Comparison of ENCODE assay signal across 7 cellular contexts in genomic region chr5:99116526-99116925, GRCh38.
"Had no signal": no experiment of that assay in that cellular context is flagged by ENCODE, and none has a peak within 500 bp of the region (broad histone marks: within the 10 kb centered on the region; RNA-seq: fewer than 3 reads in every experiment).

No MANE protein-coding gene starts in this region.

- H3K27ac ChIP-seq: HL-60, KMS-11 had no signal

- H3K4me2 ChIP-seq: KMS-11 had no signal

- DNase-seq: IMR-90, Karpas-422, KBM-7, KG1 had no signal

- FAIRE-seq: HTR-8/SVneo had no signal

- H3K9ac ChIP-seq: KMS-11 had no signal
